ENCODE assay signal across 28 cellular contexts in genomic region chr12:79938843-79939242, GRCh38. TPM values are rescaled to one million over a fixed set of nuclear protein-coding genes. Genes with fewer than 3 reads are reported as not detected.
DNase-seq lines count a peak whose midpoint lies in the region; ATAC-seq and TF ChIP-seq lines count a peak whose summit lies in the region.
"Had no signal": no experiment of that assay in that cellular context is flagged by ENCODE, and none has a peak within 500 bp of the region (broad histone marks: within the 10 kb centered on the region; RNA-seq: fewer than 3 reads in every experiment).

No MANE protein-coding gene starts in this region.

- no peak overlapping the region for H3K4me3 Mint-ChIP-seq in activated CD8-positive, alpha-beta T cell treated with anti-CD3 and anti-CD28 coated beads for 36 hours
- H3K4me3 Mint-ChIP-seq: CD4-positive, alpha-beta T cell; H9; T-helper 17 cell had no signal

- H3K36me3 Mint-ChIP-seq in activated CD8-positive, alpha-beta T cell treated with anti-CD3 and anti-CD28 coated beads for 36 hours (ENCODE audit: low read depth): peaks cover 5% of the 10 kb centered on the region

- no peaks in the 10 kb centered on the region for H3K9me3 Mint-ChIP-seq in activated CD8-positive, alpha-beta T cell treated with anti-CD3 and anti-CD28 coated beads for 36 hours
- H3K9me3 Mint-ChIP-seq: CD4-positive, alpha-beta T cell; H9 had no signal

- TF ChIP-seq CTCF in activated CD8-positive, alpha-beta T cell treated with anti-CD3 and anti-CD28 coated beads for 36 hours (IDR thresholded peaks at IDR 0.05): no peak

- CTCF ChIA-PET in activated CD8-positive, alpha-beta T cell treated with anti-CD3 and anti-CD28 coated beads for 36 hours (lab: Charles Lee): no interaction called here

- H3K4me1 Mint-ChIP-seq in activated CD8-positive, alpha-beta T cell treated with anti-CD3 and anti-CD28 coated beads for 36 hours (ENCODE audit: low read depth): peaks cover 14% of the 10 kb centered on the region

- intact Hi-C loops in activated CD8-positive, alpha-beta T cell treated with anti-CD3 and anti-CD28 coated beads for 36 hours (cut with micrococcal nuclease): loop anchor here (10.0 kb wide), 1 partner anchor 246 kb away; no protein-coding TSS in a partner anchor

- DNase-seq in NCI-H345 (lab: John Stamatoyannopoulos, UW) (peak; percentile 5), NCI-H345 treated with DMSO at 0.1 percent for 48 hours (lab: John Stamatoyannopoulos, UW; ENCODE audit: unreplicated experiment) (no peak), NCI-H69 (lab: John Stamatoyannopoulos, UW) (peak; percentile 59), erythroblast (lab: John Stamatoyannopoulos, UW) (peak; percentile 8 to 14), AG08396 (ENCODE audit: low spot score) (no peak)
- DNase-seq in activated CD8-positive, alpha-beta T cell treated with anti-CD3 and anti-CD28 coated beads for 36 hours: no peak
- DNase-seq: 8988T; AML-193; CD4-positive, alpha-beta T cell; COR-L47; DMS53; GM23248; H9; KBM-7; MG63; NCI-H1048; NCI-H1436; NCI-H1930; NCI-H226; NCI-H524; Peyer's patch; SIG-M5; SK-N-SH; SW 1271; T-helper 17 cell had no signal

- TF ChIP-seq EP300 in Ishikawa (IDR thresholded peaks at IDR 0.05; ENCODE audit: borderline replicate concordance): no peak

- POLR2A ChIA-PET in activated CD8-positive, alpha-beta T cell treated with anti-CD3 and anti-CD28 coated beads for 36 hours (lab: Charles Lee): no interaction called here

- no peak for TF ChIP-seq POLR2A in erythroblast (IDR thresholded peaks at IDR 0.05; ENCODE audit: low read length)

- no peak for ATAC-seq in activated CD8-positive, alpha-beta T cell treated with anti-CD3 and anti-CD28 coated beads for 36 hours
- ATAC-seq in HG03025 (IDR thresholded peaks at IDR 0.05; ENCODE audit: low FRiP score, unreplicated experiment): no peak
- ATAC-seq: HepG2, T-helper 17 cell had no signal

- no peaks in the 10 kb centered on the region for H3K27me3 Mint-ChIP-seq in activated CD8-positive, alpha-beta T cell treated with anti-CD3 and anti-CD28 coated beads for 36 hours
- H3K27me3 Mint-ChIP-seq: CD4-positive, alpha-beta T cell; T-helper 17 cell had no signal

- H3K27ac Mint-ChIP-seq in activated CD8-positive, alpha-beta T cell treated with anti-CD3 and anti-CD28 coated beads for 36 hours: no peak overlapping the region
- H3K27ac Mint-ChIP-seq: CD4-positive, alpha-beta T cell; H9; T-helper 17 cell had no signal

- TF ChIP-seq RAD21 in Ishikawa (IDR thresholded peaks at IDR 0.05; ENCODE audit: low read depth): no peak

TF ChIP-seq in Ishikawa, 13 proteins besides CTCF, POLR2A, EP300 and RAD21:
- TF ChIP-seq, protein P1, sequence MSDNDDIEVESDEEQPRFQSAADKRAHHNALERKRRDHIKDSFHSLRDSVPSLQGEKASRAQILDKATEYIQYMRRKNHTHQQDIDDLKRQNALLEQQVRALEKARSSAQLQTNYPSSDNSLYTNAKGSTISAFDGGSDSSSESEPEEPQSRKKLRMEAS (IDR thresholded peaks at IDR 0.05): no peak
- TF ChIP-seq TCF12 (IDR thresholded peaks at IDR 0.05; ENCODE audit: low read depth) (no peak), CREB1 (IDR thresholded peaks at IDR 0.05; ENCODE audit: low read depth) (no peak)
- TF ChIP-seq, protein P2, sequence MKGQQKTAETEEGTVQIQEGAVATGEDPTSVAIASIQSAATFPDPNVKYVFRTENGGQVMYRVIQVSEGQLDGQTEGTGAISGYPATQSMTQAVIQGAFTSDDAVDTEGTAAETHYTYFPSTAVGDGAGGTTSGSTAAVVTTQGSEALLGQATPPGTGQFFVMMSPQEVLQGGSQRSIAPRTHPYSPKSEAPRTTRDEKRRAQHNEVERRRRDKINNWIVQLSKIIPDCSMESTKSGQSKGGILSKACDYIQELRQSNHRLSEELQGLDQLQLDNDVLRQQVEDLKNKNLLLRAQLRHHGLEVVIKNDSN (IDR thresholded peaks at IDR 0.05): 0 out of 2 replicates have a peak, but pooled peaks have one; percentile 32

RNA-seq across cellular contexts. Expression of gene PPP1R12A, which starts 3.9 kb away (rescaled TPM):
- total RNA-seq in activated CD8-positive, alpha-beta T cell treated with anti-CD3 and anti-CD28 coated beads for 36 hours: 10 to 100 TPM; 56.6 to 57.8 TPM

Comparison
In these comparisons a context has a peak if more than half of its experiments do, and no peak if none do; other contexts are left out.
1. DNase-seq: peak in NCI-H345 (single experiment), NCI-H69 (single experiment) and erythroblast (2 of 2); none in NCI-H345 treated with DMSO at 0.1 percent for 48 hours (single experiment), AG08396 (single experiment) and activated CD8-positive, alpha-beta T cell treated with anti-CD3 and anti-CD28 coated beads for 36 hours (single experiment).